Comparison of ENCODE assay signal across 9 cellular contexts in genomic region chr2:175030380-175031271, GRCh38. TPM values are rescaled to one million over a fixed set of nuclear protein-coding genes. Genes with fewer than 3 reads are reported as not detected.
DNase-seq lines count a peak whose midpoint lies in the region; ATAC-seq and TF ChIP-seq lines count a peak whose summit lies in the region.
"Had no signal": no experiment of that assay in that cellular context is flagged by ENCODE, and none has a peak within 500 bp of the region (broad histone marks: within the 10 kb centered on the region; RNA-seq: fewer than 3 reads in every experiment).

No MANE protein-coding gene starts in this region.

- H3K27me3 Mint-ChIP-seq in brain: peaks cover 2% of the 10 kb centered on the region
- H3K27me3 Mint-ChIP-seq in CD4-positive, alpha-beta T cell: no peaks in the 10 kb centered on the region
- H3K27me3 Mint-ChIP-seq: IgD-negative memory B cell had no signal

- WGBS in GM23248 (ENCODE audit: low coverage in 1 of 2, low lambda C conversion rate in 2 of 2, missing lambda C conversion rate in 2 of 2), 2 experiments: 63 to 66% methylated on average over 5 of the region's 5 CpGs

- in situ Hi-C loops in GM23248 (cut with MboI): no loop called here

- no peaks in the 10 kb centered on the region for H3K9me3 ChIP-seq in GM23248 (ENCODE audit: low read depth)
- H3K9me3 ChIP-seq in CD4-positive, alpha-beta T cell (ENCODE audit: control insufficient read depth, low read length): no peaks in the 10 kb centered on the region

- no peaks in the 10 kb centered on the region for H3K27me3 ChIP-seq in GM23248 (replicated peaks; ENCODE audit: insufficient read depth)
- H3K27me3 ChIP-seq in CD4-positive, alpha-beta T cell (ENCODE audit: control insufficient read depth, insufficient read depth, low read length): no peaks in the 10 kb centered on the region

- peaks cover 8% of the 10 kb centered on the region for H3K4me1 Mint-ChIP-seq in brain
- no peaks in the 10 kb centered on the region for H3K4me1 Mint-ChIP-seq in CD4-positive, alpha-beta T cell (ENCODE audit: low read depth)

- POLR2A ChIA-PET in CD4-positive, alpha-beta T cell (lab: Charles Lee): no interaction called here

- no peak overlapping the region for H3K27ac Mint-ChIP-seq in brain
- no peak overlapping the region for H3K27ac Mint-ChIP-seq in CD4-positive, alpha-beta T cell
- H3K27ac Mint-ChIP-seq: IgD-negative memory B cell had no signal

- no peak overlapping the region for H3K4me2 ChIP-seq in GM23248 (ENCODE audit: unreplicated experiment)

- no peaks in the 10 kb centered on the region for H3K36me3 ChIP-seq in GM23248 (ENCODE audit: low read depth)

- H3K4me3 Mint-ChIP-seq in brain: no peak overlapping the region
- H3K4me3 Mint-ChIP-seq in CD4-positive, alpha-beta T cell: no peak overlapping the region
- H3K4me3 Mint-ChIP-seq: IgD-negative memory B cell had no signal

- no peaks in the 10 kb centered on the region for H3K4me1 ChIP-seq in GM23248 (ENCODE audit: insufficient read depth)

- H3K9ac ChIP-seq in GM23248: no peak overlapping the region

- TF ChIP-seq CTCF in C4-2B (conservative IDR thresholded peaks at IDR 0.05) (peak; percentile 44), brain (conservative IDR thresholded peaks at IDR 0.05) (peak; percentile 38 to 72)
- TF ChIP-seq CTCF in CD4-positive, alpha-beta T cell (IDR thresholded peaks at IDR 0.05): no peak

- ATAC-seq in CD4-positive, alpha-beta T cell (ENCODE audit: poor library complexity): no peak
- no peak for ATAC-seq in GM18519 (IDR thresholded peaks at IDR 0.05; ENCODE audit: low FRiP score, unreplicated experiment)

- no peak overlapping the region for H3K4me3 ChIP-seq in GM23248

- no peaks in the 10 kb centered on the region for H3K36me3 Mint-ChIP-seq in brain
- no peaks in the 10 kb centered on the region for H3K36me3 Mint-ChIP-seq in CD4-positive, alpha-beta T cell (ENCODE audit: low read depth)

- H3F3A ChIP-seq in GM23248 (ENCODE audit: insufficient read depth): no peaks in the 10 kb centered on the region; the same call in 1 of the 2 replicates

- no peak overlapping the region for H2AFZ ChIP-seq in GM23248

- intact Hi-C loops in CD4-positive, alpha-beta T cell (cut with DNase I, micrococcal nuclease): loop anchor here in 1 of 2 experiments (10.0 kb wide), 1 partner anchor 254 kb away; no protein-coding TSS in a partner anchor

- peaks cover 0 to 4% (median 0%) of the 10 kb centered on the region in 5 experiments for H3K9me3 Mint-ChIP-seq in brain
- no peaks in the 10 kb centered on the region for H3K9me3 Mint-ChIP-seq in CD4-positive, alpha-beta T cell
- H3K9me3 Mint-ChIP-seq: IgD-negative memory B cell had no signal

- H3K27ac ChIP-seq in C4-2B (no peak overlapping the region), GM23248 (no peak overlapping the region)
- H3K27ac ChIP-seq in CD4-positive, alpha-beta T cell (ENCODE audit: low read depth, low read length): no peak overlapping the region

- CTCF ChIA-PET in CD4-positive, alpha-beta T cell (lab: Charles Lee): interaction anchor here (1.0 kb wide), 2 partner anchors 19 to 20 kb away, joined by 3 read pairs; no protein-coding TSS in a partner anchor

- no peaks in the 10 kb centered on the region for H4K20me1 ChIP-seq in GM23248 (ENCODE audit: insufficient read depth)

- DNase-seq in GM23248 (peak; percentile 67), NCI-H345 (lab: John Stamatoyannopoulos, UW) (peak; percentile 48), medulla oblongata (ENCODE audit: extremely low spot score) (peak; percentile 16), GM19238 (ENCODE audit: insufficient read length, low spot score) (no peak)
- DNase-seq in CD4-positive, alpha-beta T cell: no peak

- H3K79me2 ChIP-seq in GM23248 (ENCODE audit: insufficient read depth): no peaks in the 10 kb centered on the region

- no peaks in the 10 kb centered on the region for H3K9me2 ChIP-seq in GM23248 (ENCODE audit: insufficient read depth)

RNA-seq across cellular contexts. Expression of gene CHN1, which starts 25.4 kb away (rescaled TPM):
- total RNA-seq in GM23248 (2014; rRNA removed; shearing (Covaris generic)): 101 and 115 TPM in 2 replicates
- 126 and 130 TPM in 2 replicates for polyA plus RNA-seq in GM23248 (2016; fragmentation: Nextera tagmentation; extraction: Ambion mirVana)
- polyA plus RNA-seq in brain (ENCODE audit: insufficient read depth, low read depth, low replicate concordance): 195 TPM
- total RNA-seq in CD4-positive, alpha-beta T cell: 1 to 10 TPM; 5.3 to 5.6 TPM
- polyA plus RNA-seq: IgD-negative memory B cell had no signal

Comparison
In these comparisons a context has a peak if more than half of its experiments do, and no peak if none do; other contexts are left out.
1. DNase-seq: peak in GM23248 (single experiment), NCI-H345 (single experiment) and medulla oblongata (single experiment); none in CD4-positive, alpha-beta T cell (0 of 10) and GM19238 (single experiment).
2. RNA of gene CHN1, which starts 25.4 kb away (total RNA-seq): 101 to 115 TPM in GM23248; 5.3 to 5.6 TPM in CD4-positive, alpha-beta T cell; every median in the first group is over 10 times any median in the second.